ENCODE assay signal across 33 cellular contexts in genomic region chr17:77515227-77515626, GRCh38.
"Had no signal": no experiment of that assay in that cellular context is flagged by ENCODE, and none has a peak within 500 bp of the region (broad histone marks: within the 10 kb centered on the region; RNA-seq: fewer than 3 reads in every experiment).

No MANE protein-coding gene starts in this region.

- H3K4me3 ChIP-seq: ascending aorta had no signal

- H3K4me1 Mint-ChIP-seq: activated B cell treated with CpG ODN at 0.5 μM for 24 hours; activated CD4-positive, alpha-beta T cell treated with anti-CD3 and anti-CD28 coated beads, Interleukin-2, amount 10 ng/mL, durations not matched to agents 24 days and 14 days; activated naive CD4-positive, alpha-beta T cell treated with anti-CD3 and anti-CD28 coated beads, Interleukin-2, amount 50 U/mL, for 24 hours; activated naive CD8-positive, alpha-beta T cell treated with anti-CD3 and anti-CD28 coated beads, Interleukin-2, amount 50 U/mL, for 24 hours; central memory CD8-positive, alpha-beta T cell had no signal

- H3K27ac Mint-ChIP-seq: activated B cell treated with CpG ODN at 0.5 μM for 24 hours; activated CD4-positive, alpha-beta memory T cell treated with anti-CD3 and anti-CD28 coated beads for 36 hours; activated CD4-positive, alpha-beta T cell treated with anti-CD3 and anti-CD28 coated beads, Interleukin-2, amount 10 ng/mL, durations not matched to agents 24 days and 14 days; activated CD8-positive, alpha-beta T cell treated with anti-CD3 and anti-CD28 coated beads for 36 hours; activated naive CD4-positive, alpha-beta T cell treated with anti-CD3 and anti-CD28 coated beads, Interleukin-2, amount 50 U/mL, for 24 hours; activated naive CD8-positive, alpha-beta T cell; activated naive CD8-positive, alpha-beta T cell treated with anti-CD3 and anti-CD28 coated beads, Interleukin-2, amount 10 ng/mL, durations not matched to agents 7 days and 5 days; activated naive CD8-positive, alpha-beta T cell treated with anti-CD3 and anti-CD28 coated beads, Interleukin-2, amount 50 U/mL, for 24 hours; activated T-helper 2 cell treated with anti-CD3 and anti-CD28 coated beads, Interferon-gamma antibody, Interleukin-2, Interleukin-4, amounts not matched to agents 10 μg/mL and 5 μg/mL and 100 μg/mL, durations not matched to agents 14 hours and 24 hours and 36 hours; brain; T-helper 1 cell treated with Interleukin-12 subunit alpha and Interleukin-12 subunit beta and Interleukin-4 antibody, amounts not matched to agents 30 μg/mL and 1 μg/mL, for 36 hours; T-helper 2 cell treated with Interferon-gamma antibody and Interleukin-4, amounts not matched to agents 5 μg/mL and 100 μg/mL, for 36 hours had no signal

- H3K27ac ChIP-seq: ascending aorta, VCaP had no signal

- FAIRE-seq: TTC549 had no signal

- ATAC-seq: activated CD8-positive, alpha-beta T cell treated with anti-CD3 and anti-CD28 coated beads for 36 hours; activated naive CD8-positive, alpha-beta T cell treated with anti-CD3 and anti-CD28 coated beads, Interleukin-2, amount 50 U/mL, for 24 hours had no signal

- H3K4me1 ChIP-seq: ascending aorta had no signal

- DNase-seq: activated B cell treated with CpG ODN at 0.5 μM for 24 hours; activated CD4-positive, alpha-beta memory T cell treated with anti-CD3 and anti-CD28 coated beads for 36 hours; activated CD4-positive, alpha-beta T cell treated with anti-CD3 and anti-CD28 coated beads for 4 hours; activated CD4-positive, alpha-beta T cell treated with anti-CD3 and anti-CD28 coated beads, Interleukin-2, amount 10 ng/mL, durations not matched to agents 24 days and 14 days; activated CD4-positive, alpha-beta T cell treated with anti-CD3 and anti-CD28 coated beads, Interleukin-2, amount 50 U/mL, for 1 hour; activated CD4-positive, alpha-beta T cell treated with anti-CD3 and anti-CD28 coated beads, Interleukin-2, amount 50 U/mL, for 4 hours; activated CD4-positive, CD25-positive, alpha-beta regulatory T cell treated with anti-CD3 and anti-CD28 coated beads, Interleukin-2, amount 50 U/mL, for 72 hours; activated CD8-positive, alpha-beta memory T cell treated with anti-CD3 and anti-CD28 coated beads, Interleukin-2, amount 50 U/mL, for 4 hours; activated CD8-positive, alpha-beta T cell treated with anti-CD3 and anti-CD28 coated beads for 36 hours; activated effector memory CD4-positive, alpha-beta T cell treated with Interleukin-2 at 50 U/mL for 16 hours; activated gamma-delta T cell; activated naive CD4-positive, alpha-beta T cell treated with Interleukin-2 at 50 U/mL for 16 hours; activated naive CD8-positive, alpha-beta T cell treated with anti-CD3 and anti-CD28 coated beads, Interleukin-2, amount 50 U/mL, for 24 hours; activated T-cell treated with anti-CD3 and anti-CD28 coated beads for 4 hours; activated T-cell treated with anti-CD3 and anti-CD28 coated beads, Interleukin-2, amount 50 U/mL, for 1 hour; amygdala; anterior cingulate cortex; caudate nucleus; cerebellar nuclear complex; T-helper 1 cell; T-helper 2 cell; T-helper 9 cell had no signal

- H3K27me3 Mint-ChIP-seq: activated B cell treated with CpG ODN at 0.5 μM for 24 hours; activated CD4-positive, alpha-beta memory T cell treated with anti-CD3 and anti-CD28 coated beads for 36 hours; activated CD8-positive, alpha-beta T cell treated with anti-CD3 and anti-CD28 coated beads for 36 hours; activated naive CD4-positive, alpha-beta T cell treated with anti-CD3 and anti-CD28 coated beads, Interleukin-2, amount 50 U/mL, for 24 hours; activated naive CD8-positive, alpha-beta T cell; activated naive CD8-positive, alpha-beta T cell treated with anti-CD3 and anti-CD28 coated beads, Interleukin-2, amount 50 U/mL, for 24 hours; central memory CD8-positive, alpha-beta T cell had no signal

- H3K36me3 ChIP-seq: ascending aorta had no signal

- H3K4me3 Mint-ChIP-seq: activated B cell treated with CpG ODN at 0.5 μM for 24 hours; activated CD4-positive, alpha-beta memory T cell treated with anti-CD3 and anti-CD28 coated beads for 36 hours; activated CD4-positive, alpha-beta T cell treated with anti-CD3 and anti-CD28 coated beads, Interleukin-2, amount 10 ng/mL, durations not matched to agents 24 days and 14 days; activated CD8-positive, alpha-beta T cell treated with anti-CD3 and anti-CD28 coated beads for 36 hours; activated naive CD4-positive, alpha-beta T cell treated with anti-CD3 and anti-CD28 coated beads, Interleukin-2, amount 50 U/mL, for 24 hours; activated naive CD8-positive, alpha-beta T cell; activated naive CD8-positive, alpha-beta T cell treated with anti-CD3 and anti-CD28 coated beads, Interleukin-2, amount 10 ng/mL, durations not matched to agents 7 days and 5 days; activated naive CD8-positive, alpha-beta T cell treated with anti-CD3 and anti-CD28 coated beads, Interleukin-2, amount 50 U/mL, for 24 hours; brain; central memory CD8-positive, alpha-beta T cell; T-helper 1 cell treated with Interleukin-12 subunit alpha and Interleukin-12 subunit beta and Interleukin-4 antibody, amounts not matched to agents 30 μg/mL and 1 μg/mL, for 36 hours; T-helper 2 cell treated with Interferon-gamma antibody and Interleukin-4, amounts not matched to agents 5 μg/mL and 100 μg/mL, for 36 hours had no signal

- H3K27me3 ChIP-seq: ascending aorta had no signal

- H3K9me3 Mint-ChIP-seq: activated naive CD4-positive, alpha-beta T cell treated with anti-CD3 and anti-CD28 coated beads, Interleukin-2, amount 50 U/mL, for 24 hours; central memory CD8-positive, alpha-beta T cell had no signal
